ENCODE assay signal across 8 cellular contexts in genomic region chr7:75638607-75639070, GRCh38.
DNase-seq lines count a peak whose midpoint lies in the region; ATAC-seq and TF ChIP-seq lines count a peak whose summit lies in the region.

No MANE protein-coding gene starts in this region.

- CTCF ChIA-PET in activated CD4-positive, alpha-beta T cell treated with anti-CD3 and anti-CD28 coated beads for 36 hours (lab: Charles Lee) = no interaction called here

- peak overlapping the region; percentile 55 for H3K4me3 Mint-ChIP-seq in activated CD4-positive, alpha-beta T cell treated with anti-CD3 and anti-CD28 coated beads for 36 hours
- H3K4me3 Mint-ChIP-seq in endothelial cell (ENCODE audit: unreplicated experiment) (peak overlapping the region; percentile 89), mesothelial cell of epicardium (peak overlapping the region; percentile 78), type B pancreatic cell (peak overlapping the region; percentile 85)

- H3K36me3 ChIP-seq in SJCRH30 = no peaks in the 10 kb centered on the region

- peak overlapping the region; percentile 97 for H3K4me3 ChIP-seq in SJCRH30

- H3K27ac Mint-ChIP-seq in activated CD4-positive, alpha-beta T cell treated with anti-CD3 and anti-CD28 coated beads for 36 hours = no peak overlapping the region
- H3K27ac Mint-ChIP-seq in endothelial cell (ENCODE audit: unreplicated experiment) (peak overlapping the region; percentile 52), mesothelial cell of epicardium (no peak overlapping the region), type B pancreatic cell (no peak overlapping the region)

- POLR2A ChIA-PET in activated CD4-positive, alpha-beta T cell treated with anti-CD3 and anti-CD28 coated beads for 36 hours (lab: Charles Lee) = no interaction called here

- peaks cover 10% of the 10 kb centered on the region for H3K4me1 ChIP-seq in SJCRH30

- H3K9me3 ChIP-seq in SJCRH30 (replicated peaks) = no peaks in the 10 kb centered on the region; the same call in 1 of the 2 replicates

- peak overlapping the region; percentile 79; the same call in 1 of the 2 replicates for H3K27ac ChIP-seq in SJCRH30

- intact Hi-C loops in activated CD4-positive, alpha-beta T cell treated with anti-CD3 and anti-CD28 coated beads for 36 hours (cut with DNase I, micrococcal nuclease) = no loop called here

- no peaks in the 10 kb centered on the region for H3K9me3 Mint-ChIP-seq in activated CD4-positive, alpha-beta T cell treated with anti-CD3 and anti-CD28 coated beads for 36 hours (ENCODE audit: low read depth)
- H3K9me3 Mint-ChIP-seq in endothelial cell (ENCODE audit: unreplicated experiment) = no peaks in the 10 kb centered on the region
- no peaks in the 10 kb centered on the region for H3K9me3 Mint-ChIP-seq in mesothelial cell of epicardium
- peaks cover 5% of the 10 kb centered on the region for H3K9me3 Mint-ChIP-seq in type B pancreatic cell

- H3K27me3 ChIP-seq in SJCRH30 = no peaks in the 10 kb centered on the region

- H3K4me1 Mint-ChIP-seq in activated CD4-positive, alpha-beta T cell treated with anti-CD3 and anti-CD28 coated beads for 36 hours = peaks cover 8% of the 10 kb centered on the region
- peaks cover 14% of the 10 kb centered on the region for H3K4me1 Mint-ChIP-seq in endothelial cell (ENCODE audit: unreplicated experiment)
- H3K4me1 Mint-ChIP-seq in mesothelial cell of epicardium = peaks cover 20% of the 10 kb centered on the region
- H3K4me1 Mint-ChIP-seq in type B pancreatic cell (ENCODE audit: unreplicated experiment) = peaks cover 15% of the 10 kb centered on the region

- peaks cover 3% of the 10 kb centered on the region for H3K27me3 Mint-ChIP-seq in activated CD4-positive, alpha-beta T cell treated with anti-CD3 and anti-CD28 coated beads for 36 hours
- peaks cover 16% of the 10 kb centered on the region for H3K27me3 Mint-ChIP-seq in endothelial cell (ENCODE audit: unreplicated experiment)
- no peaks in the 10 kb centered on the region for H3K27me3 Mint-ChIP-seq in mesothelial cell of epicardium (ENCODE audit: low read depth)
- no peaks in the 10 kb centered on the region for H3K27me3 Mint-ChIP-seq in type B pancreatic cell

- no peaks in the 10 kb centered on the region for H3K36me3 Mint-ChIP-seq in activated CD4-positive, alpha-beta T cell treated with anti-CD3 and anti-CD28 coated beads for 36 hours (ENCODE audit: low read depth)
- H3K36me3 Mint-ChIP-seq in endothelial cell (ENCODE audit: low read depth, unreplicated experiment) (peaks cover 1% of the 10 kb centered on the region), mesothelial cell of epicardium (peaks cover 2% of the 10 kb centered on the region), type B pancreatic cell (peaks cover 4% of the 10 kb centered on the region)

- peak; percentile 15 for DNase-seq in activated CD4-positive, alpha-beta T cell treated with anti-CD3 and anti-CD28 coated beads for 36 hours
- no peak for DNase-seq in activated CD4-positive, alpha-beta T cell treated with anti-CD3 and anti-CD28 coated beads for 1 hour
- DNase-seq in SJCRH30 = peak; percentile 65 to 71
- DNase-seq in endothelial cell (ENCODE audit: low spot score) = peak; percentile 70
- DNase-seq in mesothelial cell of epicardium (ENCODE audit: low spot score in 2 of 2, unreplicated experiment in 2 of 2) = peak; percentile 37 to 67
- DNase-seq in type B pancreatic cell (ENCODE audit: extremely low spot score, unreplicated experiment) = peak; percentile 72

- TF ChIP-seq CTCF in endothelial cell (IDR thresholded peaks at IDR 0.05; ENCODE audit: unreplicated experiment) (no peak), mesothelial cell of epicardium (IDR thresholded peaks at IDR 0.05; ENCODE audit: unreplicated experiment) (no peak), type B pancreatic cell (conservative IDR thresholded peaks at IDR 0.05) (no peak)

- no peak for ATAC-seq in activated CD4-positive, alpha-beta T cell treated with anti-CD3 and anti-CD28 coated beads for 36 hours
- ATAC-seq in HG03039 (IDR thresholded peaks at IDR 0.05; ENCODE audit: unreplicated experiment) (no peak), GM18867 (IDR thresholded peaks at IDR 0.05; ENCODE audit: unreplicated experiment) (no peak)
